Comparison of ENCODE assay signal across 1 cellular context in the genomic region with DNA sequence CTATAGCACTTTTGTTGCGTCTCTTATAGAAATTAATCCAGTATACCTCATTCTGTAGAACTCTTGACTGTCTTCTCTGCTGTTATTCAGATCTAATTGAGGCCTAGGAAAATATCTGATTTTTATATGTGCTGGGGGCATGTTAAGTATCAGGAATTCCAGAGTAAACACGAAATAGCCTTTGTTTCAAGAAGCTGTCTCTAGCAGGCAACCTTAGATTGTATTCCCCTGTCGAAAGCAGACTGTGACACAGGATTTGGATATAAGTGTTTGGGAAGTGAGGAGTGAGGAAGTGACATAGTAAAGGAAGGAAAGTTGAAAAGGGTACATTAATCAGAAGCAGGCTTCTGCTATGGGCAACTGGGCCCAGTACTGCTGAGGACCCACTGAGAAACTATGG.
TF ChIP-seq lines count a peak whose summit lies in the region.

No MANE protein-coding gene starts in this region.

TF ChIP-seq in IMR-90, 13 proteins besides CTCF, POLR2A, EP300 and RAD21 (continued from another document):
- no peak for TF ChIP-seq BHLHE40 (IDR thresholded peaks at IDR 0.05; ENCODE audit: low read depth, low read length)
- no peak for TF ChIP-seq CHD1 (IDR thresholded peaks at IDR 0.05; ENCODE audit: low read depth, low read length)
- no peak for TF ChIP-seq MAZ (IDR thresholded peaks at IDR 0.05; ENCODE audit: borderline replicate concordance, low read depth, low read length)
- TF ChIP-seq, protein P1, sequence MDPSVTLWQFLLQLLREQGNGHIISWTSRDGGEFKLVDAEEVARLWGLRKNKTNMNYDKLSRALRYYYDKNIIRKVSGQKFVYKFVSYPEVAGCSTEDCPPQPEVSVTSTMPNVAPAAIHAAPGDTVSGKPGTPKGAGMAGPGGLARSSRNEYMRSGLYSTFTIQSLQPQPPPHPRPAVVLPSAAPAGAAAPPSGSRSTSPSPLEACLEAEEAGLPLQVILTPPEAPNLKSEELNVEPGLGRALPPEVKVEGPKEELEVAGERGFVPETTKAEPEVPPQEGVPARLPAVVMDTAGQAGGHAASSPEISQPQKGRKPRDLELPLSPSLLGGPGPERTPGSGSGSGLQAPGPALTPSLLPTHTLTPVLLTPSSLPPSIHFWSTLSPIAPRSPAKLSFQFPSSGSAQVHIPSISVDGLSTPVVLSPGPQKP (IDR thresholded peaks at IDR 0.05; ENCODE audit: borderline replicate concordance, low read depth, low read length): no peak
- TF ChIP-seq, protein P2, sequence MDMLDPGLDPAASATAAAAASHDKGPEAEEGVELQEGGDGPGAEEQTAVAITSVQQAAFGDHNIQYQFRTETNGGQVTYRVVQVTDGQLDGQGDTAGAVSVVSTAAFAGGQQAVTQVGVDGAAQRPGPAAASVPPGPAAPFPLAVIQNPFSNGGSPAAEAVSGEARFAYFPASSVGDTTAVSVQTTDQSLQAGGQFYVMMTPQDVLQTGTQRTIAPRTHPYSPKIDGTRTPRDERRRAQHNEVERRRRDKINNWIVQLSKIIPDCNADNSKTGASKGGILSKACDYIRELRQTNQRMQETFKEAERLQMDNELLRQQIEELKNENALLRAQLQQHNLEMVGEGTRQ (IDR thresholded peaks at IDR 0.05; ENCODE audit: low read depth, low read length): no peak
- no peak for TF ChIP-seq RFX5 (IDR thresholded peaks at IDR 0.05; ENCODE audit: low read depth, low read length)
- TF ChIP-seq FOS (IDR thresholded peaks at IDR 0.05; ENCODE audit: low read depth, low read length): no peak
